Comparison of ENCODE assay signal across 8 cellular contexts in the genomic region with DNA sequence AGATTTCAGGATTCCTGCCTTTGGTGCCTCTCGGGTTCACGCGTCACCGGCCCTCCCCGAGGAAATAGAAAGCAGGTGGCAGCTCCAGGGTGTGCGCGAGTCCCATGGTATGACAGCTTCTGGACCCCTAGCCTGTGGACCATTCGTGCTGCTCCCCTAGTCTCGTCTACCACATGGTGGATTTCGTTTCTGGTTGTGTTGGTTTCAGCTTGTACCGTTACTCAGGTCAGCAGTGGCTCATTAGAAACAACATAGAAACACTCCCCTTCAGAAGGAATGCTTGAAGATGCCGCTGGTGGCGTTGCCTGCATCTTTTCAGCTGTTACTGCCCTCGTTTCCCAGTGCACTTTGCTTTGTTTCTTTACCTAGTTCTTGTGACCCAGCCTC. TPM values are rescaled to one million over a fixed set of nuclear protein-coding genes. Genes with fewer than 3 reads are reported as not detected.
DNase-seq lines count a peak whose midpoint lies in the region; ATAC-seq, FAIRE-seq and TF ChIP-seq lines count a peak whose summit lies in the region.

No MANE protein-coding gene starts in this region.

- peak; percentile 5 for DNase-seq in CD1c-positive myeloid dendritic cell (ENCODE audit: extremely low spot score)
- DNase-seq in OCI-M1 (lab: John Stamatoyannopoulos, UW) = peak; percentile 63
- peak; percentile 16 for DNase-seq in cerebellum (ENCODE audit: low spot score)
- peak; percentile 16 for DNase-seq in HepG2 (ENCODE audit: low spot score)
- peak in 11 of 49 donors; percentile 12 to 51 (median 28) for DNase-seq in substantia nigra (lab: John Stamatoyannopoulos, UW)
- no peak for DNase-seq in HuH-7.5 (ENCODE audit: low spot score)

- TF ChIP-seq EP300 in HepG2 (IDR thresholded peaks at IDR 0.05; ENCODE audit: low read depth in 2 of 2, low read length in 2 of 2) (no peak), HepG2 (CRISPR knock-in tag; IDR thresholded peaks at IDR 0.05; ENCODE audit: borderline replicate concordance) (no peak)

- no peaks in the 10 kb centered on the region for H3K9me3 ChIP-seq in HepG2 (ENCODE audit: low read length)

- peaks cover 38% of the 10 kb centered on the region for H3K4me1 ChIP-seq in HepG2 (ENCODE audit: insufficient read depth, low read length)

- peaks cover 54% of the 10 kb centered on the region for H3K79me2 ChIP-seq in HepG2 (ENCODE audit: insufficient read depth, low read length)

- CTCF ChIA-PET in HepG2 (lab: Yijun Ruan, JAX; ENCODE audit: low intra/inter-chr PET ratio, low total read pairs) = no interaction called here

- peak overlapping the region; percentile 85 to 100 (median 97) for H3K4me3 ChIP-seq in HepG2 (replicated peaks in 1 of 3; ENCODE audit: insufficient read depth in 1 of 3, low read depth in 2 of 3, low read length in 3 of 3)

- no peak for TF ChIP-seq RAD21 in HepG2 (CRISPR knock-in tag; IDR thresholded peaks at IDR 0.05)

- no peak for TF ChIP-seq CTCF in HepG2 (CRISPR knock-in tag; IDR thresholded peaks at IDR 0.05)

- H3K9ac ChIP-seq in HepG2 (ENCODE audit: insufficient read depth, low read depth, low read length) = peak overlapping the region; percentile 98

- POLR2A ChIA-PET in HepG2 (lab: Yijun Ruan, JAX) = interaction anchor here (1.0 to 2.5 kb wide), 6 partner anchors 10 to 321 kb away, joined by 3 to 36 read pairs (median 6); partner anchors contain the start of genes API5 and HSD17B12

- no peak for TF ChIP-seq POLR2A in HepG2 (IDR thresholded peaks at IDR 0.05; ENCODE audit: insufficient read depth in 1 of 2, low read depth in 2 of 2, low read length in 2 of 2)

- no TSS peak for BruUV-seq in HepG2 (replicated peaks; lab: Mats Ljungman, UMichigan)

- ATAC-seq in GM18868 (IDR thresholded peaks at IDR 0.05; ENCODE audit: unreplicated experiment) (peak; percentile 44), HG03039 (IDR thresholded peaks at IDR 0.05; ENCODE audit: unreplicated experiment) (peak; percentile 36), HepG2 (peak; percentile 74)

- 0% methylated on average over 12 of the region's 14 CpGs for WGBS in HepG2 (ENCODE audit: low lambda C conversion rate)

- no peak overlapping the region for H2AFZ ChIP-seq in HepG2 (ENCODE audit: low read length)

- H3K4me2 ChIP-seq in HepG2 (ENCODE audit: low read depth, low read length) = peak overlapping the region; percentile 89

- in situ Hi-C loops in HepG2 (cut with HindIII; ENCODE audit: extremely low pct_ligation_motif_present, low pct_unique_long_range_greater_than_20kb) = no loop called here

- H4K20me1 ChIP-seq in HepG2 (ENCODE audit: insufficient read depth, low read length) = peaks cover 15% of the 10 kb centered on the region

- no peak for FAIRE-seq in HepG2 (lab: Jason Lieb, UNC)

- intact Hi-C loops in HepG2 (cut with micrococcal nuclease; ENCODE audit: unreplicated experiment) = loop anchor here (1.0 kb wide), 1 partner anchor 44 kb away; no protein-coding TSS in a partner anchor

- H3K27ac ChIP-seq in HepG2 (ENCODE audit: extremely low read length, insufficient read depth, low read length) (peak overlapping the region; percentile 82), substantia nigra (ENCODE audit: low read depth, low read length, poor library complexity, severe bottlenecking) (peak overlapping the region; percentile 81)

- no peaks in the 10 kb centered on the region; a peak in 1 of 5 replicates for H3K27me3 ChIP-seq in HepG2 (ENCODE audit: control insufficient read depth in 1 of 2, insufficient read depth in 2 of 2, low read length in 2 of 2)

- H3K36me3 ChIP-seq in HepG2 (replicated peaks in 1 of 2; ENCODE audit: control insufficient read depth in 1 of 2, insufficient read depth in 2 of 2, low read length in 2 of 2) = no peaks in the 10 kb centered on the region

TF ChIP-seq in HepG2, 621 proteins besides CTCF, POLR2A, EP300 and RAD21 (continues in another document):
- TF ChIP-seq, protein P1, sequence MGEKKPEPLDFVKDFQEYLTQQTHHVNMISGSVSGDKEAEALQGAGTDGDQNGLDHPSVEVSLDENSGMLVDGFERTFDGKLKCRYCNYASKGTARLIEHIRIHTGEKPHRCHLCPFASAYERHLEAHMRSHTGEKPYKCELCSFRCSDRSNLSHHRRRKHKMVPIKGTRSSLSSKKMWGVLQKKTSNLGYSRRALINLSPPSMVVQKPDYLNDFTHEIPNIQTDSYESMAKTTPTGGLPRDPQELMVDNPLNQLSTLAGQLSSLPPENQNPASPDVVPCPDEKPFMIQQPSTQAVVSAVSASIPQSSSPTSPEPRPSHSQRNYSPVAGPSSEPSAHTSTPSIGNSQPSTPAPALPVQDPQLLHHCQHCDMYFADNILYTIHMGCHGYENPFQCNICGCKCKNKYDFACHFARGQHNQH (CRISPR knock-in tag; IDR thresholded peaks at IDR 0.05) = no peak
- TF ChIP-seq ZNF280D (CRISPR knock-in tag; IDR thresholded peaks at IDR 0.05) (no peak), ZFP90 (CRISPR knock-in tag; IDR thresholded peaks at IDR 0.05; ENCODE audit: borderline replicate concordance) (no peak), ZNF263 (CRISPR knock-in tag; IDR thresholded peaks at IDR 0.05) (0 out of 2 replicates have a peak, but pooled peaks have one; percentile 15)

RNA-seq across cellular contexts. Expression of gene TTC17, which starts 0.7 kb away (rescaled TPM):
- total RNA-seq in cerebellum (170 TPM), HepG2 (2016; rRNA removed; fragmentation: Illumina TruSeq; extraction: Trizol) (28.6 and 55.9 TPM in 2 replicates)
- 11.7 and 13.5 TPM in 2 replicates for total RNA-seq in HepG2 (2016; cell fraction: cytosol; rRNA removed; fragmentation: Illumina TruSeq; extraction: Trizol; ENCODE audit: low read depth)
- total RNA-seq in HepG2 (2016; cell fraction: insoluble cytoplasmic fraction; rRNA removed; fragmentation: Illumina TruSeq; extraction: Trizol) = 22.8 and 54.6 TPM in 2 replicates
- 19.9 and 23.9 TPM in 2 replicates for total RNA-seq in HepG2 (2016; cell fraction: membrane; rRNA removed; fragmentation: Illumina TruSeq; extraction: Trizol)
- total RNA-seq in HepG2 (2016; cell fraction: nucleus; rRNA removed; fragmentation: Illumina TruSeq; extraction: Trizol) = 100 and 121 TPM in 2 replicates
- 99.7 and 112 TPM in 2 replicates for polyA plus RNA-seq in HepG2 (2011; rRNA removed)
- 49.2 and 56.7 TPM in 2 replicates for polyA plus RNA-seq in HepG2 (2011; cell fraction: cytosol; rRNA removed)
- polyA plus RNA-seq in HepG2 (2011; cell fraction: nucleus; rRNA removed) = 177 and 180 TPM in 2 replicates
- polyA plus RNA-seq in HepG2 (2012) = 58.3 and 71.3 TPM in 2 replicates
- 2.9 and 3.8 TPM in 2 replicates for polyA plus RNA-seq in HepG2 (2016; cell fraction: cytosol; fragmentation: Illumina TruSeq; extraction: Trizol; ENCODE audit: low read depth)
- 13.7 and 17.2 TPM in 2 replicates for polyA plus RNA-seq in HepG2 (2016; cell fraction: insoluble cytoplasmic fraction; fragmentation: Illumina TruSeq; extraction: Trizol; ENCODE audit: low read depth)
- polyA plus RNA-seq in HepG2 (2016; cell fraction: membrane; fragmentation: Illumina TruSeq; extraction: Trizol; ENCODE audit: low read depth) = 6.6 and 8.4 TPM in 2 replicates
- 105 and 106 TPM in 2 replicates for polyA plus RNA-seq in HepG2 (2016; cell fraction: nucleus; fragmentation: Illumina TruSeq; extraction: Trizol; ENCODE audit: insufficient read depth, low read depth)
- polyA minus RNA-seq in HepG2 (2011; rRNA and poly(A)+ RNA removed; ENCODE audit: low replicate concordance) = 131 and 167 TPM in 2 replicates
- polyA minus RNA-seq in HepG2 (2011; cell fraction: cytosol; rRNA and poly(A)+ RNA removed) = 31.7 and 43.2 TPM in 2 replicates
- 262 and 305 TPM in 2 replicates for polyA minus RNA-seq in HepG2 (2011; cell fraction: nucleus; rRNA and poly(A)+ RNA removed)

RNA-seq across cellular contexts. Expression of gene API5, which starts 47.6 kb away (rescaled TPM):
- total RNA-seq in cerebellum (82.0 TPM), HepG2 (2016; rRNA removed; fragmentation: Illumina TruSeq; extraction: Trizol) (59.0 and 93.6 TPM in 2 replicates)
- total RNA-seq in HepG2 (2016; cell fraction: cytosol; rRNA removed; fragmentation: Illumina TruSeq; extraction: Trizol; ENCODE audit: low read depth) = 14.9 and 18.0 TPM in 2 replicates
- 58.1 and 97.0 TPM in 2 replicates for total RNA-seq in HepG2 (2016; cell fraction: insoluble cytoplasmic fraction; rRNA removed; fragmentation: Illumina TruSeq; extraction: Trizol)
- 21.3 and 21.8 TPM in 2 replicates for total RNA-seq in HepG2 (2016; cell fraction: membrane; rRNA removed; fragmentation: Illumina TruSeq; extraction: Trizol)
- total RNA-seq in HepG2 (2016; cell fraction: nucleus; rRNA removed; fragmentation: Illumina TruSeq; extraction: Trizol) = 47.2 and 48.9 TPM in 2 replicates
- polyA plus RNA-seq in HepG2 (2011; rRNA removed) = 16.9 and 21.6 TPM in 2 replicates
- polyA plus RNA-seq in HepG2 (2011; cell fraction: cytosol; rRNA removed) = 8.0 and 13.4 TPM in 2 replicates
- 14.5 and 15.1 TPM in 2 replicates for polyA plus RNA-seq in HepG2 (2011; cell fraction: nucleus; rRNA removed)
- 20.4 and 27.1 TPM in 2 replicates for polyA plus RNA-seq in HepG2 (2012)
- polyA plus RNA-seq in HepG2 (2016; cell fraction: cytosol; fragmentation: Illumina TruSeq; extraction: Trizol; ENCODE audit: low read depth) = 2.4 and 3.1 TPM in 2 replicates
- polyA plus RNA-seq in HepG2 (2016; cell fraction: insoluble cytoplasmic fraction; fragmentation: Illumina TruSeq; extraction: Trizol; ENCODE audit: low read depth) = 69.3 and 78.0 TPM in 2 replicates
- 9.6 and 10.0 TPM in 2 replicates for polyA plus RNA-seq in HepG2 (2016; cell fraction: membrane; fragmentation: Illumina TruSeq; extraction: Trizol; ENCODE audit: low read depth)
- polyA plus RNA-seq in HepG2 (2016; cell fraction: nucleus; fragmentation: Illumina TruSeq; extraction: Trizol; ENCODE audit: insufficient read depth, low read depth) = 42.9 and 47.9 TPM in 2 replicates
- 18.1 and 48.4 TPM in 2 replicates for polyA minus RNA-seq in HepG2 (2011; rRNA and poly(A)+ RNA removed; ENCODE audit: low replicate concordance)
- polyA minus RNA-seq in HepG2 (2011; cell fraction: cytosol; rRNA and poly(A)+ RNA removed) = 19.2 and 24.3 TPM in 2 replicates
- polyA minus RNA-seq in HepG2 (2011; cell fraction: nucleus; rRNA and poly(A)+ RNA removed) = 48.0 and 56.5 TPM in 2 replicates
